Comparison of ENCODE assay signal across 30 cellular contexts in genomic region chr6:166240889-166241288, GRCh38.
"Had no signal": no experiment of that assay in that cellular context is flagged by ENCODE, and none has a peak within 500 bp of the region (broad histone marks: within the 10 kb centered on the region; RNA-seq: fewer than 3 reads in every experiment).

No MANE protein-coding gene starts in this region.

- H3K4me1 Mint-ChIP-seq: brain had no signal

- H3K4me1 ChIP-seq: ascending aorta, breast epithelium, colonic mucosa, foreskin keratinocyte, gastrocnemius medialis had no signal

- H3K27ac ChIP-seq: ascending aorta, breast epithelium, cardiac muscle cell, colonic mucosa, foreskin keratinocyte, gastrocnemius medialis, heart left ventricle had no signal

- H3K27me3 Mint-ChIP-seq: activated naive CD8-positive, alpha-beta T cell had no signal

- H3K27ac Mint-ChIP-seq: activated CD4-positive, alpha-beta memory T cell treated with anti-CD3 and anti-CD28 coated beads for 36 hours; activated CD8-positive, alpha-beta memory T cell treated with anti-CD3 and anti-CD28 coated beads, Interleukin-2, amount 10 ng/mL, durations not matched to agents 7 days and 5 days; activated CD8-positive, alpha-beta T cell treated with anti-CD3 and anti-CD28 coated beads, Interleukin-2, amount 10 ng/mL, durations not matched to agents 7 days and 5 days; activated naive CD4-positive, alpha-beta T cell treated with anti-CD3 and anti-CD28 coated beads, Interleukin-2, amount 10 ng/mL, durations not matched to agents 7 days and 5 days; activated naive CD8-positive, alpha-beta T cell; activated T-helper 1 cell treated with anti-CD3 and anti-CD28 coated beads, Interleukin-12 subunit alpha, Interleukin-12 subunit beta, Interleukin-2, Interleukin-4 antibody, amounts not matched to agents 30 ng/mL and 10 ng/mL and 1 ng/mL, durations not matched to agents 14 hours and 24 hours and 36 hours; activated T-helper 2 cell treated with anti-CD3 and anti-CD28 coated beads, Interferon-gamma antibody, Interleukin-2, Interleukin-4, amounts not matched to agents 10 μg/mL and 5 μg/mL and 100 μg/mL, durations not matched to agents 14 hours and 24 hours and 36 hours; brain; T-helper 17 cell had no signal

- H3K9me3 ChIP-seq: ascending aorta, breast epithelium, colonic mucosa, gastrocnemius medialis, heart left ventricle had no signal

- DNase-seq: activated CD4-positive, alpha-beta memory T cell treated with anti-CD3 and anti-CD28 coated beads for 36 hours; activated CD4-positive, alpha-beta T cell treated with anti-CD3 and anti-CD28 coated beads for 1 hour; activated CD4-positive, alpha-beta T cell treated with anti-CD3 and anti-CD28 coated beads for 4 hours; activated CD8-positive, alpha-beta memory T cell treated with anti-CD3 and anti-CD28 coated beads, Interleukin-2, amount 10 ng/mL, durations not matched to agents 7 days and 5 days; activated CD8-positive, alpha-beta memory T cell treated with anti-CD3 and anti-CD28 coated beads, Interleukin-2, amount 50 U/mL, for 4 hours; activated CD8-positive, alpha-beta T cell treated with anti-CD3 and anti-CD28 coated beads, Interleukin-2, amount 10 ng/mL, durations not matched to agents 7 days and 5 days; activated effector memory CD4-positive, alpha-beta T cell treated with anti-CD3 and anti-CD28 coated beads, Interleukin-2, amount 50 U/mL, for 16 hours; activated naive CD4-positive, alpha-beta T cell treated with anti-CD3 and anti-CD28 coated beads, Interleukin-2, amount 10 ng/mL, durations not matched to agents 7 days and 5 days; activated T-cell treated with anti-CD3 and anti-CD28 coated beads, Interleukin-2, amount 50 U/mL, for 1 hour; activated T-cell treated with anti-CD3 and anti-CD28 coated beads, Interleukin-2, amount 50 U/mL, for 48 hours; central memory CD4-positive, alpha-beta T cell; cerebellar nuclear complex; colonic mucosa; effector CD8-positive, alpha-beta T cell; foreskin keratinocyte; gastrocnemius medialis; glutamatergic neuron; heart left ventricle; T-helper 1 cell; T-helper 17 cell; T1000 had no signal

- H3K36me3 ChIP-seq: ascending aorta, breast epithelium, cardiac muscle cell, colonic mucosa, gastrocnemius medialis, heart left ventricle had no signal

- H3K4me3 ChIP-seq: ascending aorta, breast epithelium, cardiac muscle cell, colonic mucosa, gastrocnemius medialis, heart left ventricle had no signal

- H3K9me3 Mint-ChIP-seq: activated CD4-positive, alpha-beta memory T cell treated with anti-CD3 and anti-CD28 coated beads for 36 hours; activated naive CD4-positive, alpha-beta T cell treated with anti-CD3 and anti-CD28 coated beads, Interleukin-2, amount 10 ng/mL, durations not matched to agents 7 days and 5 days; activated T-helper 1 cell treated with anti-CD3 and anti-CD28 coated beads, Interleukin-12 subunit alpha, Interleukin-12 subunit beta, Interleukin-2, Interleukin-4 antibody, amounts not matched to agents 30 ng/mL and 10 ng/mL and 1 ng/mL, durations not matched to agents 14 hours and 24 hours and 36 hours; activated T-helper 2 cell treated with anti-CD3 and anti-CD28 coated beads, Interferon-gamma antibody, Interleukin-2, Interleukin-4, amounts not matched to agents 10 μg/mL and 5 μg/mL and 100 μg/mL, durations not matched to agents 14 hours and 24 hours and 36 hours; brain; T-helper 2 cell treated with Interferon-gamma antibody and Interleukin-4, amounts not matched to agents 5 μg/mL and 100 μg/mL, for 36 hours had no signal

- ATAC-seq: activated CD8-positive, alpha-beta memory T cell treated with anti-CD3 and anti-CD28 coated beads, Interleukin-2, amount 10 ng/mL, durations not matched to agents 7 days and 5 days; activated CD8-positive, alpha-beta T cell treated with anti-CD3 and anti-CD28 coated beads, Interleukin-2, amount 10 ng/mL, durations not matched to agents 7 days and 5 days; esophagus mucosa; foreskin keratinocyte; gastrocnemius medialis; heart left ventricle; T-helper 17 cell had no signal

- H3K27me3 ChIP-seq: ascending aorta, cardiac muscle cell, colonic mucosa had no signal

- H3K36me3 Mint-ChIP-seq: activated CD4-positive, alpha-beta memory T cell treated with anti-CD3 and anti-CD28 coated beads for 36 hours; activated CD8-positive, alpha-beta memory T cell treated with anti-CD3 and anti-CD28 coated beads, Interleukin-2, amount 10 ng/mL, durations not matched to agents 7 days and 5 days; activated naive CD4-positive, alpha-beta T cell treated with anti-CD3 and anti-CD28 coated beads, Interleukin-2, amount 10 ng/mL, durations not matched to agents 7 days and 5 days; activated naive CD8-positive, alpha-beta T cell; brain had no signal

- H3K4me3 Mint-ChIP-seq: activated CD4-positive, alpha-beta memory T cell treated with anti-CD3 and anti-CD28 coated beads for 36 hours; activated CD8-positive, alpha-beta memory T cell treated with anti-CD3 and anti-CD28 coated beads, Interleukin-2, amount 10 ng/mL, durations not matched to agents 7 days and 5 days; activated CD8-positive, alpha-beta T cell treated with anti-CD3 and anti-CD28 coated beads, Interleukin-2, amount 10 ng/mL, durations not matched to agents 7 days and 5 days; activated naive CD4-positive, alpha-beta T cell treated with anti-CD3 and anti-CD28 coated beads, Interleukin-2, amount 10 ng/mL, durations not matched to agents 7 days and 5 days; activated naive CD8-positive, alpha-beta T cell; activated T-helper 1 cell treated with anti-CD3 and anti-CD28 coated beads, Interleukin-12 subunit alpha, Interleukin-12 subunit beta, Interleukin-2, Interleukin-4 antibody, amounts not matched to agents 30 ng/mL and 10 ng/mL and 1 ng/mL, durations not matched to agents 14 hours and 24 hours and 36 hours; brain; T-helper 17 cell; T-helper 2 cell treated with Interferon-gamma antibody and Interleukin-4, amounts not matched to agents 5 μg/mL and 100 μg/mL, for 36 hours had no signal
